In the genomic region with DNA sequence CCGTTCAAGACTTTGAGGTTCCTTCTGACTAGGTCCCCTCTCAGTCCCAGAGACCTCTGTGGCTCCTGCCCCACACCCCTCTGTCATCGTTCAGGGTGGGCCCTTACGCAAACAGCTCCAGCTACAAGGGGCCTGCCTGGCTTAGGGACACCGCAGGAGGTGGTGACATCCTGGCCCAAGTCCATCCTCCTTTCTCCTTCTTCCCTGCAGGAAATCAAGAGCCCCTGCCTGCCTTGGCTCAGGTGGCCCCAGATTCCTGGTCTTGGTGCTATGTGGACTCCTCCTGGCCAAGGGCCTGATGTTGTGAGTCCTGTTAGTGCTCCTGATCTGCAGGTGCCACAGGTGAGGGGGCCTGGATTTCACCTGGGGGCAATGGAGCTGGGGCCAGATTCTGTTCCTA, we compare ENCODE assay signal across 1 cellular context.
TF ChIP-seq lines count a peak whose summit lies in the region.

No MANE protein-coding gene starts in this region.

TF ChIP-seq in GM23338, 12 proteins besides CTCF, POLR2A, EP300 and RAD21:
- TF ChIP-seq, protein P1, sequence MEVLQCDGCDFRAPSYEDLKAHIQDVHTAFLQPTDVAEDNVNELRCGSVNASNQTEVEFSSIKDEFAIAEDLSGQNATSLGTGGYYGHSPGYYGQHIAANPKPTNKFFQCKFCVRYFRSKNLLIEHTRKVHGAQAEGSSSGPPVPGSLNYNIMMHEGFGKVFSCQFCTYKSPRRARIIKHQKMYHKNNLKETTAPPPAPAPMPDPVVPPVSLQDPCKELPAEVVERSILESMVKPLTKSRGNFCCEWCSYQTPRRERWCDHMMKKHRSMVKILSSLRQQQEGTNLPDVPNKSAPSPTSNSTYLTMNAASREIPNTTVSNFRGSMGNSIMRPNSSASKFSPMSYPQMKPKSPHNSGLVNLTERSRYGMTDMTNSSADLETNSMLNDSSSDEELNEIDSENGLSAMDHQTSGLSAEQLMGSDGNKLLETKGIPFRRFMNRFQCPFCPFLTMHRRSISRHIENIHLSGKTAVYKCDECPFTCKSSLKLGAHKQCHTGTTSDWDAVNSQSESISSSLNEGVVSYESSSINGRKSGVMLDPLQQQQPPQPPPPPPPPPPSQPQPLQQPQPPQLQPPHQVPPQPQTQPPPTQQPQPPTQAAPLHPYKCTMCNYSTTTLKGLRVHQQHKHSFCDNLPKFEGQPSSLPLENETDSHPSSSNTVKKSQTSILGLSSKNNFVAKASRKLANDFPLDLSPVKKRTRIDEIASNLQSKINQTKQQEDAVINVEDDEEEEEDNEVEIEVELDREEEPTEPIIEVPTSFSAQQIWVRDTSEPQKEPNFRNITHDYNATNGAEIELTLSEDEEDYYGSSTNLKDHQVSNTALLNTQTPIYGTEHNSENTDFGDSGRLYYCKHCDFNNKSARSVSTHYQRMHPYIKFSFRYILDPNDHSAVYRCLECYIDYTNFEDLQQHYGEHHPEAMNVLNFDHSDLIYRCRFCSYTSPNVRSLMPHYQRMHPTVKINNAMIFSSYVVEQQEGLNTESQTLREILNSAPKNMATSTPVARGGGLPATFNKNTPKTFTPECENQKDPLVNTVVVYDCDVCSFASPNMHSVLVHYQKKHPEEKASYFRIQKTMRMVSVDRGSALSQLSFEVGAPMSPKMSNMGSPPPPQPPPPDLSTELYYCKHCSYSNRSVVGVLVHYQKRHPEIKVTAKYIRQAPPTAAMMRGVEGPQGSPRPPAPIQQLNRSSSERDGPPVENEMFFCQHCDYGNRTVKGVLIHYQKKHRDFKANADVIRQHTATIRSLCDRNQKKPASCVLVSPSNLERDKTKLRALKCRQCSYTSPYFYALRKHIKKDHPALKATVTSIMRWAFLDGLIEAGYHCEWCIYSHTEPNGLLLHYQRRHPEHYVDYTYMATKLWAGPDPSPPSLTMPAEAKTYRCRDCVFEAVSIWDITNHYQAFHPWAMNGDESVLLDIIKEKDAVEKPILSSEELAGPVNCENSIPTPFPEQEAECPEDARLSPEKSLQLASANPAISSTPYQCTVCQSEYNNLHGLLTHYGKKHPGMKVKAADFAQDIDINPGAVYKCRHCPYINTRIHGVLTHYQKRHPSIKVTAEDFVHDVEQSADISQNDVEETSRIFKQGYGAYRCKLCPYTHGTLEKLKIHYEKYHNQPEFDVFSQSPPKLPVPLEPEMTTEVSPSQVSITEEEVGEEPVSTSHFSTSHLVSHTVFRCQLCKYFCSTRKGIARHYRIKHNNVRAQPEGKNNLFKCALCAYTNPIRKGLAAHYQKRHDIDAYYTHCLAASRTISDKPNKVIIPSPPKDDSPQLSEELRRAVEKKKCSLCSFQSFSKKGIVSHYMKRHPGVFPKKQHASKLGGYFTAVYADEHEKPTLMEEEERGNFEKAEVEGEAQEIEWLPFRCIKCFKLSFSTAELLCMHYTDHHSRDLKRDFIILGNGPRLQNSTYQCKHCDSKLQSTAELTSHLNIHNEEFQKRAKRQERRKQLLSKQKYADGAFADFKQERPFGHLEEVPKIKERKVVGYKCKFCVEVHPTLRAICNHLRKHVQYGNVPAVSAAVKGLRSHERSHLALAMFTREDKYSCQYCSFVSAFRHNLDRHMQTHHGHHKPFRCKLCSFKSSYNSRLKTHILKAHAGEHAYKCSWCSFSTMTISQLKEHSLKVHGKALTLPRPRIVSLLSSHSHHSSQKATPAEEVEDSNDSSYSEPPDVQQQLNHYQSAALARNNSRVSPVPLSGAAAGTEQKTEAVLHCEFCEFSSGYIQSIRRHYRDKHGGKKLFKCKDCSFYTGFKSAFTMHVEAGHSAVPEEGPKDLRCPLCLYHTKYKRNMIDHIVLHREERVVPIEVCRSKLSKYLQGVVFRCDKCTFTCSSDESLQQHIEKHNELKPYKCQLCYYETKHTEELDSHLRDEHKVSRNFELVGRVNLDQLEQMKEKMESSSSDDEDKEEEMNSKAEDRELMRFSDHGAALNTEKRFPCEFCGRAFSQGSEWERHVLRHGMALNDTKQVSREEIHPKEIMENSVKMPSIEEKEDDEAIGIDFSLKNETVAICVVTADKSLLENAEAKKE (CRISPR knock-in tag; IDR thresholded peaks at IDR 0.05): no peak
- TF ChIP-seq CREB1 (CRISPR knock-in tag; IDR thresholded peaks at IDR 0.05; ENCODE audit: low read depth): no peak
- no peak for TF ChIP-seq POLR2AphosphoS5 (IDR thresholded peaks at IDR 0.05; ENCODE audit: low read depth)
- TF ChIP-seq EZH2phosphoT487 (IDR thresholded peaks at IDR 0.05; ENCODE audit: unreplicated experiment): no peak
- TF ChIP-seq, protein P2, sequence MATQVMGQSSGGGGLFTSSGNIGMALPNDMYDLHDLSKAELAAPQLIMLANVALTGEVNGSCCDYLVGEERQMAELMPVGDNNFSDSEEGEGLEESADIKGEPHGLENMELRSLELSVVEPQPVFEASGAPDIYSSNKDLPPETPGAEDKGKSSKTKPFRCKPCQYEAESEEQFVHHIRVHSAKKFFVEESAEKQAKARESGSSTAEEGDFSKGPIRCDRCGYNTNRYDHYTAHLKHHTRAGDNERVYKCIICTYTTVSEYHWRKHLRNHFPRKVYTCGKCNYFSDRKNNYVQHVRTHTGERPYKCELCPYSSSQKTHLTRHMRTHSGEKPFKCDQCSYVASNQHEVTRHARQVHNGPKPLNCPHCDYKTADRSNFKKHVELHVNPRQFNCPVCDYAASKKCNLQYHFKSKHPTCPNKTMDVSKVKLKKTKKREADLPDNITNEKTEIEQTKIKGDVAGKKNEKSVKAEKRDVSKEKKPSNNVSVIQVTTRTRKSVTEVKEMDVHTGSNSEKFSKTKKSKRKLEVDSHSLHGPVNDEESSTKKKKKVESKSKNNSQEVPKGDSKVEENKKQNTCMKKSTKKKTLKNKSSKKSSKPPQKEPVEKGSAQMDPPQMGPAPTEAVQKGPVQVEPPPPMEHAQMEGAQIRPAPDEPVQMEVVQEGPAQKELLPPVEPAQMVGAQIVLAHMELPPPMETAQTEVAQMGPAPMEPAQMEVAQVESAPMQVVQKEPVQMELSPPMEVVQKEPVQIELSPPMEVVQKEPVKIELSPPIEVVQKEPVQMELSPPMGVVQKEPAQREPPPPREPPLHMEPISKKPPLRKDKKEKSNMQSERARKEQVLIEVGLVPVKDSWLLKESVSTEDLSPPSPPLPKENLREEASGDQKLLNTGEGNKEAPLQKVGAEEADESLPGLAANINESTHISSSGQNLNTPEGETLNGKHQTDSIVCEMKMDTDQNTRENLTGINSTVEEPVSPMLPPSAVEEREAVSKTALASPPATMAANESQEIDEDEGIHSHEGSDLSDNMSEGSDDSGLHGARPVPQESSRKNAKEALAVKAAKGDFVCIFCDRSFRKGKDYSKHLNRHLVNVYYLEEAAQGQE (IDR thresholded peaks at IDR 0.05; ENCODE audit: unreplicated experiment): no peak
- no peak for TF ChIP-seq STAT1 (IDR thresholded peaks at IDR 0.05; ENCODE audit: unreplicated experiment)
- no peak for TF ChIP-seq JUNB (IDR thresholded peaks at IDR 0.05; ENCODE audit: unreplicated experiment)
- TF ChIP-seq ZNF114 (CRISPR knock-in tag; IDR thresholded peaks at IDR 0.05): no peak
- no peak for TF ChIP-seq ZNF331 (CRISPR knock-in tag; IDR thresholded peaks at IDR 0.05; ENCODE audit: low read depth)
- no peak for TF ChIP-seq NANOG (IDR thresholded peaks at IDR 0.05; ENCODE audit: borderline replicate concordance)
- TF ChIP-seq, protein P3, sequence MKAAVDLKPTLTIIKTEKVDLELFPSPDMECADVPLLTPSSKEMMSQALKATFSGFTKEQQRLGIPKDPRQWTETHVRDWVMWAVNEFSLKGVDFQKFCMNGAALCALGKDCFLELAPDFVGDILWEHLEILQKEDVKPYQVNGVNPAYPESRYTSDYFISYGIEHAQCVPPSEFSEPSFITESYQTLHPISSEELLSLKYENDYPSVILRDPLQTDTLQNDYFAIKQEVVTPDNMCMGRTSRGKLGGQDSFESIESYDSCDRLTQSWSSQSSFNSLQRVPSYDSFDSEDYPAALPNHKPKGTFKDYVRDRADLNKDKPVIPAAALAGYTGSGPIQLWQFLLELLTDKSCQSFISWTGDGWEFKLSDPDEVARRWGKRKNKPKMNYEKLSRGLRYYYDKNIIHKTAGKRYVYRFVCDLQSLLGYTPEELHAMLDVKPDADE (IDR thresholded peaks at IDR 0.05): no peak
- TF ChIP-seq EZH2 (IDR thresholded peaks at IDR 0.05; ENCODE audit: low read depth, unreplicated experiment): no peak
TF ChIP-seq in GM23338: peak in this region for 0.
